Comparison of ENCODE assay signal across 26 cellular contexts in the genomic region with DNA sequence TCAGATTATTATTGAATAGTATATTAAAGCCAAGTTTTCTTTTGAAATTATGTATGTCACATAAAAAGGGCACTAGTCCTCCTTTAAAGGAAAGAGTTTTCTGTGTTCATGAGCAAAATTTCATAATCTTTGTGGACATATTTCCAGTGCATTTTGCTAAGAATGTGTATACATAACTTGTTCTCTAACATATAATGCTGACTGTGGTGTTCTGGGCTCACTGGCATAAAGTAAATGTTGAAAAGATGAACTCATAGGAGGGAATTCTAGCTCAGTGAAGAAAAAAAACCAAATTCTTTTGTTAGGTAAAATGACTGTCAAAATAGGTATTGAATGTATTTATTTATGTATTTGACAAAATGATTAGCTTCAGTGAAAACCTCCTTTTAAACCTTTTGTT. TPM values are rescaled to one million over a fixed set of nuclear protein-coding genes. Genes with fewer than 3 reads are reported as not detected.
DNase-seq lines count a peak whose midpoint lies in the region; ATAC-seq, FAIRE-seq and TF ChIP-seq lines count a peak whose summit lies in the region.
"Had no signal": no experiment of that assay in that cellular context is flagged by ENCODE, and none has a peak within 500 bp of the region (broad histone marks: within the 10 kb centered on the region; RNA-seq: fewer than 3 reads in every experiment).

No MANE protein-coding gene starts in this region.

- no peak for TF ChIP-seq CTCF in HepG2 (CRISPR knock-in tag; IDR thresholded peaks at IDR 0.05)
- TF ChIP-seq CTCF in right lobe of liver (IDR thresholded peaks at IDR 0.05): no peak
- no peak for TF ChIP-seq CTCF in choroid plexus epithelial cell (conservative IDR thresholded peaks at IDR 0.05; ENCODE audit: low read depth, low read length)

- in situ Hi-C loops in HepG2 (cut with HindIII; ENCODE audit: extremely low pct_ligation_motif_present, low pct_unique_long_range_greater_than_20kb): no loop called here

- H3K27me3 ChIP-seq in HepG2 (ENCODE audit: control insufficient read depth in 1 of 2, insufficient read depth in 2 of 2, low read length in 2 of 2) (no peaks in the 10 kb centered on the region), right lobe of liver (no peaks in the 10 kb centered on the region)
- H3K27me3 ChIP-seq: BE2C; BLaER1 treated with 17β-estradiol and CSF1 and Interleukin-3, amounts not matched to agents 10 nM and 100 nM had no signal

- ATAC-seq in HepG2 (no peak), right lobe of liver (no peak), HG03439 (IDR thresholded peaks at IDR 0.05; ENCODE audit: unreplicated experiment) (no peak)
- ATAC-seq: CD8-positive, alpha-beta T cell had no signal

- TF ChIP-seq EP300 in HepG2 (IDR thresholded peaks at IDR 0.05; ENCODE audit: low read depth in 2 of 2, low read length in 2 of 2) (no peak), HepG2 (CRISPR knock-in tag; IDR thresholded peaks at IDR 0.05; ENCODE audit: borderline replicate concordance) (no peak)

- no peaks in the 10 kb centered on the region for H3K79me2 ChIP-seq in HepG2 (ENCODE audit: insufficient read depth, low read length)

- H3K9me3 ChIP-seq in HepG2 (ENCODE audit: low read length) (no peaks in the 10 kb centered on the region), right lobe of liver (no peaks in the 10 kb centered on the region), SK-N-MC (ENCODE audit: low read depth, low read length) (no peaks in the 10 kb centered on the region)
- H3K9me3 ChIP-seq: BE2C; BLaER1 treated with 17β-estradiol and CSF1 and Interleukin-3, amounts not matched to agents 10 nM and 100 nM; Caco-2; HAP-1 had no signal

- no TSS peak for BruUV-seq in HepG2 (replicated peaks; lab: Mats Ljungman, UMichigan)

- no peak for DNase-seq in HepG2 (ENCODE audit: low spot score)
- no peak for DNase-seq in right lobe of liver
- DNase-seq in SK-N-MC (ENCODE audit: low read depth, low spot score): no peak
- peak; percentile 7 for DNase-seq in choroid plexus epithelial cell (ENCODE audit: low read depth)
- DNase-seq in activated effector memory CD4-positive, alpha-beta T cell treated with Interleukin-2 at 50 U/mL for 16 hours: no peak
- no peak for DNase-seq in DMS79 treated with DMSO at 0.1 percent for 48 hours (lab: John Stamatoyannopoulos, UW)
- DNase-seq: ACHN; AML-193; BE2C; Caco-2; CD8-positive, alpha-beta T cell; DMS79; GF-D8; GOT3; HFFc6 had no signal

- no peak for FAIRE-seq in HepG2 (lab: Jason Lieb, UNC)
- FAIRE-seq: A204.1, GM12891, GM18507, H54 had no signal

- H3K4me1 ChIP-seq in HepG2 (ENCODE audit: insufficient read depth, low read length): no peaks in the 10 kb centered on the region
- H3K4me1 ChIP-seq in right lobe of liver: no peaks in the 10 kb centered on the region
- H3K4me1 ChIP-seq: BE2C, HAP-1 had no signal

- TF ChIP-seq POLR2A in HepG2 (IDR thresholded peaks at IDR 0.05; ENCODE audit: insufficient read depth in 1 of 2, low read depth in 2 of 2, low read length in 2 of 2) (no peak), right lobe of liver (IDR thresholded peaks at IDR 0.05) (no peak)

- TF ChIP-seq RAD21 in HepG2 (CRISPR knock-in tag; IDR thresholded peaks at IDR 0.05): no peak

- no peak overlapping the region for H3K9ac ChIP-seq in HepG2 (ENCODE audit: insufficient read depth, low read depth, low read length)
- H3K9ac ChIP-seq in SK-N-MC (ENCODE audit: insufficient read length): no peak overlapping the region
- H3K9ac ChIP-seq: BLaER1 treated with 17β-estradiol and CSF1 and Interleukin-3, amounts not matched to agents 10 nM and 100 nM had no signal

- H3K27ac ChIP-seq in HepG2 (ENCODE audit: extremely low read length, insufficient read depth, low read length) (no peak overlapping the region), right lobe of liver (no peak overlapping the region), SK-N-MC (peak overlapping the region; percentile 22; the same call in 1 of the 2 replicates)
- H3K27ac ChIP-seq: 22Rv1; BLaER1 treated with 17β-estradiol and CSF1 and Interleukin-3, amounts not matched to agents 10 nM and 100 nM had no signal

- no peak overlapping the region for H3K4me3 ChIP-seq in HepG2 (replicated peaks in 1 of 3; ENCODE audit: insufficient read depth in 1 of 3, low read depth in 2 of 3, low read length in 3 of 3)
- H3K4me3 ChIP-seq in right lobe of liver: no peak overlapping the region
- no peak overlapping the region for H3K4me3 ChIP-seq in SK-N-MC
- H3K4me3 ChIP-seq in choroid plexus epithelial cell (ENCODE audit: low read depth, low read length): no peak overlapping the region
- H3K4me3 ChIP-seq: BLaER1 treated with 17β-estradiol and CSF1 and Interleukin-3, amounts not matched to agents 10 nM and 100 nM; HAP-1 had no signal

- no peaks in the 10 kb centered on the region for H4K20me1 ChIP-seq in HepG2 (ENCODE audit: insufficient read depth, low read length)

- H3K4me2 ChIP-seq in HepG2 (ENCODE audit: low read depth, low read length): no peak overlapping the region
- H3K4me2 ChIP-seq: BLaER1 treated with 17β-estradiol and CSF1 and Interleukin-3, amounts not matched to agents 10 nM and 100 nM had no signal

- CTCF ChIA-PET in HepG2 (lab: Yijun Ruan, JAX; ENCODE audit: low intra/inter-chr PET ratio, low total read pairs): no interaction called here

- POLR2A ChIA-PET in HepG2 (lab: Yijun Ruan, JAX): no interaction called here

- intact Hi-C loops in HepG2 (cut with micrococcal nuclease; ENCODE audit: unreplicated experiment) (no loop called here), right lobe of liver (cut with DNase I) (no loop called here)

- no peak overlapping the region for H2AFZ ChIP-seq in HepG2 (ENCODE audit: low read length)

- H3K36me3 ChIP-seq in HepG2 (replicated peaks in 1 of 2; ENCODE audit: control insufficient read depth in 1 of 2, insufficient read depth in 2 of 2, low read length in 2 of 2): peaks cover 8 to 50% of the 10 kb centered on the region in 2 experiments
- peaks cover 0 to 36% (median 3%) of the 10 kb centered on the region in 4 donors for H3K36me3 ChIP-seq in right lobe of liver
- H3K36me3 ChIP-seq in SK-N-MC (ENCODE audit: insufficient read depth, low read length): peaks cover 36% of the 10 kb centered on the region

TF ChIP-seq in HepG2, 621 proteins besides CTCF, POLR2A, EP300 and RAD21:
- TF ChIP-seq MAFF (IDR thresholded peaks at IDR 0.05; ENCODE audit: low read depth, low read length): peak; percentile 83
- TF ChIP-seq, protein P1, sequence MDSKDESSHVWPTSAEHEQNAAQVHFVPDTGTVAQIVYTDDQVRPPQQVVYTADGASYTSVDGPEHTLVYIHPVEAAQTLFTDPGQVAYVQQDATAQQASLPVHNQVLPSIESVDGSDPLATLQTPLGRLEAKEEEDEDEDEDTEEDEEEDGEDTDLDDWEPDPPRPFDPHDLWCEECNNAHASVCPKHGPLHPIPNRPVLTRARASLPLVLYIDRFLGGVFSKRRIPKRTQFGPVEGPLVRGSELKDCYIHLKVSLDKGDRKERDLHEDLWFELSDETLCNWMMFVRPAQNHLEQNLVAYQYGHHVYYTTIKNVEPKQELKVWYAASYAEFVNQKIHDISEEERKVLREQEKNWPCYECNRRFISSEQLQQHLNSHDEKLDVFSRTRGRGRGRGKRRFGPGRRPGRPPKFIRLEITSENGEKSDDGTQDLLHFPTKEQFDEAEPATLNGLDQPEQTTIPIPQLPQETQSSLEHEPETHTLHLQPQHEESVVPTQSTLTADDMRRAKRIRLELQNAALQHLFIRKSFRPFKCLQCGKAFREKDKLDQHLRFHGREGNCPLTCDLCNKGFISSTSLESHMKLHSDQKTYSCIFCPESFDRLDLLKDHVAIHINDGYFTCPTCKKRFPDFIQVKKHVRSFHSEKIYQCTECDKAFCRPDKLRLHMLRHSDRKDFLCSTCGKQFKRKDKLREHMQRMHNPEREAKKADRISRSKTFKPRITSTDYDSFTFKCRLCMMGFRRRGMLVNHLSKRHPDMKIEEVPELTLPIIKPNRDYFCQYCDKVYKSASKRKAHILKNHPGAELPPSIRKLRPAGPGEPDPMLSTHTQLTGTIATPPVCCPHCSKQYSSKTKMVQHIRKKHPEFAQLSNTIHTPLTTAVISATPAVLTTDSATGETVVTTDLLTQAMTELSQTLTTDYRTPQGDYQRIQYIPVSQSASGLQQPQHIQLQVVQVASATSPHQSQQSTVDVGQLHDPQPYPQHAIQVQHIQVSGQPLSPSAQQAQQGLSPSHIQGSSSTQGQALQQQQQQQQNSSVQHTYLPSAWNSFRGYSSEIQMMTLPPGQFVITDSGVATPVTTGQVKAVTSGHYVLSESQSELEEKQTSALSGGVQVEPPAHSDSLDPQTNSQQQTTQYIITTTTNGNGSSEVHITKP (CRISPR knock-in tag; IDR thresholded peaks at IDR 0.05; ENCODE audit: low read depth): no peak
- TF ChIP-seq HNRNPH1 (optimal IDR thresholded peaks at IDR 0.05; ENCODE audit: low read depth, low read length): no peak
- TF ChIP-seq MAFK (conservative IDR thresholded peaks at IDR 0.05 in 1 of 2, IDR thresholded peaks at IDR 0.05 in 1 of 2; ENCODE audit: low read length in 2 of 2): peak; percentile 82 to 85
- TF ChIP-seq HOXD1 (CRISPR knock-in tag; IDR thresholded peaks at IDR 0.05): no peak
- TF ChIP-seq SMARCE1 (IDR thresholded peaks at IDR 0.05; ENCODE audit: borderline replicate concordance): no peak
TF ChIP-seq in HepG2: peak in this region for 2.

RNA-seq across cellular contexts. Expression of a gene that starts 6.2 kb away (rescaled TPM):
- not detected in 2 replicates for total RNA-seq in HepG2 (2016; rRNA removed; fragmentation: Illumina TruSeq; extraction: Trizol)
- not detected in 2 replicates for total RNA-seq in HepG2 (2016; cell fraction: cytosol; rRNA removed; fragmentation: Illumina TruSeq; extraction: Trizol; ENCODE audit: low read depth)
- total RNA-seq in HepG2 (2016; cell fraction: insoluble cytoplasmic fraction; rRNA removed; fragmentation: Illumina TruSeq; extraction: Trizol): not detected in 2 replicates
- not detected in 2 replicates for total RNA-seq in HepG2 (2016; cell fraction: membrane; rRNA removed; fragmentation: Illumina TruSeq; extraction: Trizol)
- not detected in 2 replicates for total RNA-seq in HepG2 (2016; cell fraction: nucleus; rRNA removed; fragmentation: Illumina TruSeq; extraction: Trizol)
- not detected in 2 replicates for polyA plus RNA-seq in HepG2 (2011; rRNA removed)
- polyA plus RNA-seq in HepG2 (2011; cell fraction: cytosol; rRNA removed): not detected in 2 replicates
- not detected in 2 replicates for polyA plus RNA-seq in HepG2 (2011; cell fraction: nucleus; rRNA removed)
- 0.09 and 0.17 TPM in 2 replicates for polyA plus RNA-seq in HepG2 (2012)
- polyA plus RNA-seq in HepG2 (2016; cell fraction: cytosol; fragmentation: Illumina TruSeq; extraction: Trizol; ENCODE audit: low read depth): not detected in 2 replicates
- polyA plus RNA-seq in HepG2 (2016; cell fraction: insoluble cytoplasmic fraction; fragmentation: Illumina TruSeq; extraction: Trizol; ENCODE audit: low read depth): not detected in 2 replicates
- polyA plus RNA-seq in HepG2 (2016; cell fraction: membrane; fragmentation: Illumina TruSeq; extraction: Trizol; ENCODE audit: low read depth): not detected in 2 replicates
- polyA plus RNA-seq in HepG2 (2016; cell fraction: nucleus; fragmentation: Illumina TruSeq; extraction: Trizol; ENCODE audit: insufficient read depth, low read depth): not detected in 2 replicates
- not detected in 2 replicates for polyA minus RNA-seq in HepG2 (2011; rRNA and poly(A)+ RNA removed; ENCODE audit: low replicate concordance)
- not detected in 2 replicates for polyA minus RNA-seq in HepG2 (2011; cell fraction: cytosol; rRNA and poly(A)+ RNA removed)
- 2.0 TPM in 1 of 2 replicates, not detected in the other for polyA minus RNA-seq in HepG2 (2011; cell fraction: nucleus; rRNA and poly(A)+ RNA removed)
- not detected for total RNA-seq in right lobe of liver
- total RNA-seq: CD8-positive, alpha-beta T cell; Daoy; G401; HFFc6 had no signal
- polyA plus RNA-seq: CD14-positive monocyte had no signal
